11 cellular contexts compared by ENCODE assay signal in genomic region chr1:152109231-152109997, GRCh38. TPM values are rescaled to one million over a fixed set of nuclear protein-coding genes. Genes with fewer than 3 reads are reported as not detected.
A peak's percentile ranks its signal among the peaks of the same experiment; 100 is the strongest.
DNase-seq lines count a peak whose midpoint lies in the region; ATAC-seq and TF ChIP-seq lines count a peak whose summit lies in the region.
"Had no signal": no experiment of that assay in that cellular context is flagged by ENCODE, and none has a peak within 500 bp of the region (broad histone marks: within the 10 kb centered on the region; RNA-seq: fewer than 3 reads in every experiment).

No MANE protein-coding gene starts in this region.

- no peaks in the 10 kb centered on the region for H3K9me3 Mint-ChIP-seq in CD8-positive, alpha-beta T cell
- H3K9me3 Mint-ChIP-seq in endodermal cell (no peaks in the 10 kb centered on the region), osteocyte (ENCODE audit: unreplicated experiment) (peaks cover 6% of the 10 kb centered on the region)
- H3K9me3 Mint-ChIP-seq: activated T-cell treated with anti-CD3 and anti-CD28 coated beads, Interleukin-2, amount 50 U/mL, for 72 hours had no signal

- no peak overlapping the region for H3K4me3 Mint-ChIP-seq in CD8-positive, alpha-beta T cell
- no peak overlapping the region for H3K4me3 Mint-ChIP-seq in endodermal cell
- no peak overlapping the region for H3K4me3 Mint-ChIP-seq in osteocyte (ENCODE audit: unreplicated experiment)
- H3K4me3 Mint-ChIP-seq: activated T-cell treated with anti-CD3 and anti-CD28 coated beads, Interleukin-2, amount 50 U/mL, for 72 hours had no signal

- H3K4me2 ChIP-seq in IMR-90 (ENCODE audit: low read depth, low read length), result peak overlapping the region; percentile 62

- no peak overlapping the region for H2AK5ac ChIP-seq in IMR-90 (ENCODE audit: low read depth, low read length)

- H4K91ac ChIP-seq in IMR-90 (ENCODE audit: insufficient read depth, low read depth, low read length), result no peak overlapping the region

- WGBS in IMR-90 (ENCODE audit: extremely low coverage in 2 of 2, insufficient read length in 1 of 2), 2 experiments, result 10% methylated on average over 29 of the region's 31 CpGs; no CpG with 5 or more reads in 1 of the 2 experiments
- 46 to 65% methylated on average over 31 of the region's 31 CpGs for WGBS in endodermal cell (ENCODE audit: insufficient coverage in 1 of 2, insufficient read length in 1 of 2), 2 experiments
- 7 to 12% (median 8%) methylated on average over 31 of the region's 31 CpGs for WGBS in psoas muscle, 3 donors

- no peak overlapping the region for H3K27ac ChIP-seq in CD8-positive, alpha-beta T cell (ENCODE audit: low read depth, low read length)
- H3K27ac ChIP-seq in IMR-90 (ENCODE audit: insufficient read depth, low read length), result no peak overlapping the region
- no peak overlapping the region for H3K27ac ChIP-seq in endodermal cell (ENCODE audit: low read depth, low read length)
- no peak overlapping the region for H3K27ac ChIP-seq in psoas muscle

- no peak for DNase-seq in CD8-positive, alpha-beta T cell
- DNase-seq in IMR-90 (peak; percentile 6), endodermal cell (peak; percentile 69), psoas muscle (no peak), osteocyte (ENCODE audit: extremely low spot score, unreplicated experiment) (no peak), NCI-H2227 treated with DMSO at 0.1 percent for 48 hours (lab: John Stamatoyannopoulos, UW) (no peak), KG1 (lab: John Stamatoyannopoulos, UW) (no peak), H4 (ENCODE audit: low spot score) (no peak)
- DNase-seq: midbrain; stimulated activated CD4-positive, alpha-beta T cell treated with anti-CD3 and anti-CD28 coated beads, Interleukin-2, amount 100 ng/mL, for 48 hours had no signal

- no peak for TF ChIP-seq POLR2A in IMR-90 (IDR thresholded peaks at IDR 0.05; ENCODE audit: low read depth, low read length)

- H3K27ac Mint-ChIP-seq in CD8-positive, alpha-beta T cell, result no peak overlapping the region
- H3K27ac Mint-ChIP-seq in endodermal cell (no peak overlapping the region), osteocyte (ENCODE audit: unreplicated experiment) (no peak overlapping the region)
- H3K27ac Mint-ChIP-seq: activated T-cell treated with anti-CD3 and anti-CD28 coated beads, Interleukin-2, amount 50 U/mL, for 72 hours had no signal

- H4K5ac ChIP-seq in IMR-90 (ENCODE audit: low read depth, low read length), result no peak overlapping the region

- no peak overlapping the region for H2BK120ac ChIP-seq in IMR-90 (ENCODE audit: low read depth, low read length)

- H2BK20ac ChIP-seq in IMR-90 (ENCODE audit: low read depth, low read length), result no peak overlapping the region

- H3K9me1 ChIP-seq in IMR-90 (ENCODE audit: insufficient read depth, low read length), result no peaks in the 10 kb centered on the region

- no peak overlapping the region for H2BK5ac ChIP-seq in IMR-90 (ENCODE audit: low read depth, low read length, poor library complexity, severe bottlenecking)

- H3K4me1 Mint-ChIP-seq in CD8-positive, alpha-beta T cell (ENCODE audit: low read depth), result no peaks in the 10 kb centered on the region
- H3K4me1 Mint-ChIP-seq in endodermal cell, result no peaks in the 10 kb centered on the region
- H3K4me1 Mint-ChIP-seq in osteocyte (ENCODE audit: unreplicated experiment), result no peaks in the 10 kb centered on the region

- intact Hi-C loops in CD8-positive, alpha-beta T cell (cut with DNase I, micrococcal nuclease), result no loop called here
- intact Hi-C loops in IMR-90 (cut with micrococcal nuclease) (no loop called here), psoas muscle (cut with DNase I) (no loop called here)

- CTCF ChIA-PET in CD8-positive, alpha-beta T cell (lab: Charles Lee), result interaction anchor here (1.2 to 2.6 kb wide), 2 partner anchors 76 to 80 kb away, joined by 3 to 7 read pairs; no protein-coding TSS in a partner anchor
- CTCF ChIA-PET in IMR-90 (lab: Yijun Ruan, JAX), result interaction anchor here (1.2 kb wide), 1 partner anchor 22 kb away, joined by 3 read pairs; no protein-coding TSS in a partner anchor

- no peak for TF ChIP-seq CTCF in CD8-positive, alpha-beta T cell (IDR thresholded peaks at IDR 0.05)
- TF ChIP-seq CTCF in IMR-90 (conservative IDR thresholded peaks at IDR 0.05; ENCODE audit: low read depth, low read length) (no peak), endodermal cell (conservative IDR thresholded peaks at IDR 0.05) (no peak), psoas muscle (IDR thresholded peaks at IDR 0.05) (no peak), osteocyte (IDR thresholded peaks at IDR 0.05) (no peak)

- dilution Hi-C loops in IMR-90 (cut with HindIII; ENCODE audit: low sequenced_read_pairs, unreplicated experiment), result no loop called here

- H2AFZ ChIP-seq in IMR-90 (replicated peaks; ENCODE audit: low read length, poor library complexity), result no peak overlapping the region

- peaks cover 38% of the 10 kb centered on the region for H3K4me1 ChIP-seq in CD8-positive, alpha-beta T cell (ENCODE audit: insufficient read depth, low read length)
- peaks cover 3% of the 10 kb centered on the region; the same call in 1 of the 2 replicates for H3K4me1 ChIP-seq in IMR-90 (ENCODE audit: control insufficient read depth, insufficient read depth, low read length)
- no peaks in the 10 kb centered on the region for H3K4me1 ChIP-seq in endodermal cell (ENCODE audit: control insufficient read depth, insufficient read depth, low read length)
- H3K4me1 ChIP-seq in psoas muscle, result no peaks in the 10 kb centered on the region

- H3K23ac ChIP-seq in IMR-90 (ENCODE audit: low read depth, low read length), result no peak overlapping the region

- no peak overlapping the region for H3K14ac ChIP-seq in IMR-90 (replicated peaks; ENCODE audit: low read depth, low read length)

- H3K27me3 Mint-ChIP-seq in CD8-positive, alpha-beta T cell (ENCODE audit: low read depth), result peaks cover 35% of the 10 kb centered on the region
- H3K27me3 Mint-ChIP-seq in endodermal cell (ENCODE audit: insufficient read depth) (peaks cover 11% of the 10 kb centered on the region), osteocyte (ENCODE audit: unreplicated experiment) (peaks cover 12% of the 10 kb centered on the region)

- H4K20me1 ChIP-seq in IMR-90 (ENCODE audit: insufficient read depth, low read length), result no peaks in the 10 kb centered on the region; the same call in 1 of the 2 replicates

- H3K36me3 Mint-ChIP-seq in CD8-positive, alpha-beta T cell, result no peaks in the 10 kb centered on the region
- H3K36me3 Mint-ChIP-seq in endodermal cell (ENCODE audit: low read depth), result no peaks in the 10 kb centered on the region
- no peaks in the 10 kb centered on the region for H3K36me3 Mint-ChIP-seq in osteocyte (ENCODE audit: unreplicated experiment)

- in situ Hi-C loops in IMR-90 (cut with MboI; ENCODE audit: low sequenced_read_pairs), result no loop called here

- POLR2A ChIA-PET in CD8-positive, alpha-beta T cell (lab: Charles Lee), result no interaction called here
- POLR2A ChIA-PET in IMR-90 (lab: Charles Lee; ENCODE audit: unreplicated experiment), result no interaction called here

- H3K56ac ChIP-seq in IMR-90 (ENCODE audit: extremely low read depth, insufficient read depth, low read length), result no peak overlapping the region

- no peaks in the 10 kb centered on the region for H3K9me3 ChIP-seq in CD8-positive, alpha-beta T cell (ENCODE audit: low read length)
- H3K9me3 ChIP-seq in IMR-90 (ENCODE audit: control insufficient read depth, insufficient read depth, low read length) (peaks cover 21% of the 10 kb centered on the region), endodermal cell (ENCODE audit: control insufficient read depth, low read length) (peaks cover 37% of the 10 kb centered on the region), psoas muscle (peaks cover 5% of the 10 kb centered on the region)

- H2AK9ac ChIP-seq in IMR-90 (replicated peaks; ENCODE audit: low read depth, low read length, poor library complexity), result no peak overlapping the region

- no peaks in the 10 kb centered on the region for H3K36me3 ChIP-seq in CD8-positive, alpha-beta T cell (ENCODE audit: insufficient read depth, low read length)
- H3K36me3 ChIP-seq in IMR-90 (ENCODE audit: control insufficient read depth, insufficient read depth, low read length) (no peaks in the 10 kb centered on the region), endodermal cell (ENCODE audit: control insufficient read depth, insufficient read depth, low read length) (no peaks in the 10 kb centered on the region), psoas muscle (ENCODE audit: insufficient read depth in 1 of 2, low read depth in 1 of 2) (no peaks in the 10 kb centered on the region)

- no peak for ATAC-seq in CD8-positive, alpha-beta T cell
- ATAC-seq in IMR-90 (ENCODE audit: low read depth), result no peak
- ATAC-seq in psoas muscle, result no peak

- no peak overlapping the region for H2BK15ac ChIP-seq in IMR-90 (ENCODE audit: low read depth, low read length)

- BruUV-seq in IMR-90 (replicated peaks; lab: Mats Ljungman, UMichigan), result no TSS peak

- H3K4ac ChIP-seq in IMR-90 (ENCODE audit: low read depth, low read length), result no peak overlapping the region

- TF ChIP-seq RAD21 in IMR-90 (IDR thresholded peaks at IDR 0.05; ENCODE audit: low read length), result no peak

- H3K4me3 ChIP-seq in CD8-positive, alpha-beta T cell (ENCODE audit: low read depth, low read length), result peak overlapping the region; percentile 61
- H3K4me3 ChIP-seq in IMR-90 (ENCODE audit: insufficient read depth, low read depth, low read length) (peak overlapping the region; percentile 19; the same call in 1 of the 2 replicates), endodermal cell (ENCODE audit: low read length) (no peak overlapping the region), psoas muscle (peak overlapping the region; percentile 56)

- no peak overlapping the region for H3K9ac ChIP-seq in IMR-90 (ENCODE audit: low read depth, low read length)
- H3K9ac ChIP-seq in endodermal cell (ENCODE audit: extremely low read depth, low read length, poor library complexity, severe bottlenecking), result no peak overlapping the region

- H3K18ac ChIP-seq in IMR-90 (ENCODE audit: low read depth, low read length), result no peak overlapping the region

- peaks cover 53% of the 10 kb centered on the region for H3K27me3 ChIP-seq in CD8-positive, alpha-beta T cell (ENCODE audit: insufficient read depth, low read length)
- peaks cover 61% of the 10 kb centered on the region for H3K27me3 ChIP-seq in IMR-90 (ENCODE audit: control insufficient read depth, insufficient read depth, low read length)
- H3K27me3 ChIP-seq in endodermal cell (ENCODE audit: control insufficient read depth, insufficient read depth, low read length, poor library complexity, severe bottlenecking), result peaks cover 95% of the 10 kb centered on the region
- peaks cover 8 to 98% (median 44%) of the 10 kb centered on the region in 3 donors for H3K27me3 ChIP-seq in psoas muscle (ENCODE audit: insufficient read depth in 3 of 3, low read length in 2 of 3)

- no peak overlapping the region for H4K8ac ChIP-seq in IMR-90 (ENCODE audit: low read depth in 2 of 2, low read length in 2 of 2)

- H3K79me1 ChIP-seq in IMR-90 (ENCODE audit: low read depth in 1 of 2, low read length in 2 of 2), result no peaks in the 10 kb centered on the region

RNA-seq across cellular contexts. Expression of gene TCHH, which starts 5.8 kb away (rescaled TPM):
- total RNA-seq in CD8-positive, alpha-beta T cell, result not detected
- total RNA-seq in IMR-90 (2012; rRNA removed), result not detected in 2 replicates
- not detected in 2 replicates for polyA plus RNA-seq in IMR-90 (2012; rRNA removed)
- not detected in 2 replicates for polyA plus RNA-seq in IMR-90 (2012; cell fraction: cytosol; rRNA removed)
- polyA plus RNA-seq in IMR-90 (2012; cell fraction: nucleus; rRNA removed; ENCODE audit: low replicate concordance), result 0.01 TPM in 1 of 2 replicates, not detected in the other
- under 1 TPM; 0.09 TPM for total RNA-seq in endodermal cell
- not detected for polyA plus RNA-seq in endodermal cell (2013, experiment 1 of 2)
- not detected for polyA plus RNA-seq in endodermal cell (2013, experiment 2 of 2)
- total RNA-seq in psoas muscle, result under 1 TPM in 2 of 4 donors, not detected in 2; 0.04 TPM
- under 1 TPM in 2 of 3 donors, not detected in 1; 0.01 to 0.03 TPM for polyA plus RNA-seq in psoas muscle
- 0.05 TPM in 1 of 2 replicates, not detected in the other for total RNA-seq in osteocyte
- total RNA-seq in H4 (2014; rRNA removed; shearing (Covaris generic)), result not detected in 2 replicates

RNA-seq across cellular contexts. Expression of gene TCHHL1, which starts 20.6 kb away (rescaled TPM):
- total RNA-seq in CD8-positive, alpha-beta T cell, result not detected
- total RNA-seq in IMR-90 (2012; rRNA removed) (not detected in 2 replicates), endodermal cell (not detected), psoas muscle (not detected), osteocyte (not detected in 2 replicates)
- polyA plus RNA-seq in IMR-90 (2012; rRNA removed) (not detected in 2 replicates), psoas muscle (not detected)
- polyA plus RNA-seq in IMR-90 (2012; cell fraction: cytosol; rRNA removed), result not detected in 2 replicates
- not detected in 2 replicates for polyA plus RNA-seq in IMR-90 (2012; cell fraction: nucleus; rRNA removed; ENCODE audit: low replicate concordance)
- polyA plus RNA-seq in endodermal cell (2013, experiment 1 of 2), result not detected
- not detected for polyA plus RNA-seq in endodermal cell (2013, experiment 2 of 2)
- not detected in 2 replicates for total RNA-seq in H4 (2014; rRNA removed; shearing (Covaris generic))
- total RNA-seq: activated T-cell treated with anti-CD3 and anti-CD28 coated beads, Interleukin-2, amount 50 U/mL, for 72 hours had no signal

RNA-seq across cellular contexts. Expression of gene RPTN, which starts 49.6 kb away (rescaled TPM):
- total RNA-seq in CD8-positive, alpha-beta T cell, result not detected
- not detected in 2 replicates for total RNA-seq in IMR-90 (2012; rRNA removed)
- polyA plus RNA-seq in IMR-90 (2012; rRNA removed), result not detected in 2 replicates
- not detected in 2 replicates for polyA plus RNA-seq in IMR-90 (2012; cell fraction: cytosol; rRNA removed)
- polyA plus RNA-seq in IMR-90 (2012; cell fraction: nucleus; rRNA removed; ENCODE audit: low replicate concordance), result not detected in 2 replicates
- not detected for total RNA-seq in endodermal cell
- polyA plus RNA-seq in endodermal cell (2013, experiment 1 of 2), result not detected
- not detected for polyA plus RNA-seq in endodermal cell (2013, experiment 2 of 2)
- not detected for total RNA-seq in psoas muscle
- not detected for polyA plus RNA-seq in psoas muscle
- total RNA-seq in osteocyte, result not detected in 2 replicates
- not detected in 2 replicates for total RNA-seq in H4 (2014; rRNA removed; shearing (Covaris generic))
- total RNA-seq: activated T-cell treated with anti-CD3 and anti-CD28 coated beads, Interleukin-2, amount 50 U/mL, for 72 hours had no signal

Comparison
In these comparisons a context has a peak if more than half of its experiments do, and no peak if none do; other contexts are left out.
1. DNase-seq: peak in IMR-90 (single experiment) and endodermal cell (single experiment); none in CD8-positive, alpha-beta T cell (0 of 7), psoas muscle (0 of 2), osteocyte (single experiment), NCI-H2227 treated with DMSO at 0.1 percent for 48 hours (single experiment), KG1 (single experiment) and H4 (single experiment).